Comparison of ENCODE assay signal across 8 cellular contexts in the genomic region with DNA sequence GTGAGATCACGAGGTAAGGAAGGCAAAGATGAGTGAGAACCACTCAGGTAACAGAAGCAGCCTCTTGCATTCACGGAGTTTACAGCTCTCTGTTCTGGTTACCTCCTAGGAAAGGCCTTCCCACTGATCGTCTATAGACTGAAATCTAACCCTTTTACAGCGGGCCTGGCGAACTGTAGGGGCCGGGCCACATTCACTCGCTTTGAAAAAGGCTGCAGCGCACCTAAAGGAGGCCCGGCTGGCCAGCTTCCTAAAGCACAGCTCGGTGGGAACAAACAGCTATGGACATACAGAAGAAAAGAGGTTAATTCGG. TPM values are rescaled to one million over a fixed set of nuclear protein-coding genes. Genes with fewer than 3 reads are reported as not detected.
DNase-seq lines count a peak whose midpoint lies in the region; ATAC-seq and TF ChIP-seq lines count a peak whose summit lies in the region.

No MANE protein-coding gene starts in this region.

- peak overlapping the region; percentile 95 for H3K4me3 Mint-ChIP-seq in activated CD4-positive, alpha-beta memory T cell treated with anti-CD3 and anti-CD28 coated beads for 36 hours

- CTCF ChIA-PET in A673 (lab: Charles Lee): no interaction called here
- CTCF ChIA-PET in activated CD4-positive, alpha-beta memory T cell treated with anti-CD3 and anti-CD28 coated beads for 36 hours (lab: Charles Lee): interaction anchor here (1.0 to 1.4 kb wide), 5 partner anchors 27 to 95 kb away, joined by 3 to 6 read pairs (median 3); no protein-coding TSS in a partner anchor

- H3K27me3 Mint-ChIP-seq in activated CD4-positive, alpha-beta memory T cell treated with anti-CD3 and anti-CD28 coated beads for 36 hours: no peaks in the 10 kb centered on the region

- H3K27ac ChIP-seq in A673 (ENCODE audit: low read depth, low read length, poor library complexity, severe bottlenecking) (peak overlapping the region; percentile 87), right cardiac atrium (ENCODE audit: low read length) (peak overlapping the region; percentile 91)

- no TSS peak for BruUV-seq in A673 (replicated peaks; lab: Mats Ljungman, UMichigan)

- H3K4me3 ChIP-seq in A673 (ENCODE audit: low read depth, low read length, poor library complexity, severe bottlenecking) (peak overlapping the region; percentile 80), right cardiac atrium (ENCODE audit: low read length) (peak overlapping the region; percentile 88), skeletal muscle cell (ENCODE audit: low read depth, low read length) (peak overlapping the region; percentile 89)

- no peak for TF ChIP-seq CTCF in A673 (conservative IDR thresholded peaks at IDR 0.05; ENCODE audit: low read depth, low read length)

- H3K9me3 Mint-ChIP-seq in activated CD4-positive, alpha-beta memory T cell treated with anti-CD3 and anti-CD28 coated beads for 36 hours: no peaks in the 10 kb centered on the region

- no peaks in the 10 kb centered on the region for H3K27me3 ChIP-seq in A673 (replicated peaks; ENCODE audit: insufficient read depth, low read depth, low read length, poor library complexity)
- no peaks in the 10 kb centered on the region for H3K27me3 ChIP-seq in right cardiac atrium (ENCODE audit: control insufficient read depth, insufficient read depth)

- H3K9me3 ChIP-seq in A673 (ENCODE audit: low read depth, low read length, poor library complexity, severe bottlenecking) (no peaks in the 10 kb centered on the region), right cardiac atrium (ENCODE audit: control insufficient read depth, low read length) (no peaks in the 10 kb centered on the region)

- POLR2A ChIA-PET in A673 (lab: Charles Lee; ENCODE audit: low non-redundant PET): no interaction called here
- POLR2A ChIA-PET in activated CD4-positive, alpha-beta memory T cell treated with anti-CD3 and anti-CD28 coated beads for 36 hours (lab: Charles Lee): interaction anchor here (1.2 to 1.7 kb wide), 4 partner anchors 8 to 203 kb away, joined by 4 to 12 read pairs (median 7); a partner anchor contains a TSS

- H3K4me1 ChIP-seq in A673 (ENCODE audit: insufficient read depth, low read length, poor library complexity, severe bottlenecking): peaks cover 21% of the 10 kb centered on the region
- peaks cover 7% of the 10 kb centered on the region for H3K4me1 ChIP-seq in right cardiac atrium (ENCODE audit: control insufficient read depth, insufficient read depth, low read length)

- intact Hi-C loops in A673 (cut with micrococcal nuclease; ENCODE audit: unreplicated experiment) (loop anchor here (2.0 kb wide), 1 partner anchor 45 kb away; a partner anchor contains a TSS), right cardiac atrium (cut with DNase I) (no loop called here)
- intact Hi-C loops in activated CD4-positive, alpha-beta memory T cell treated with anti-CD3 and anti-CD28 coated beads for 36 hours (cut with micrococcal nuclease): loop anchor here (1.0 to 5.0 kb wide), 3 partner anchors 27 to 477 kb away; a partner anchor contains a TSS

- H3K36me3 ChIP-seq in A673 (ENCODE audit: insufficient read depth, low read length, poor library complexity, severe bottlenecking): peaks cover 59% of the 10 kb centered on the region

- ATAC-seq in GM18907 (IDR thresholded peaks at IDR 0.05; ENCODE audit: unreplicated experiment) (peak; percentile 1), right cardiac atrium (peak in 1 of 2 donors; percentile 16), HG02981 (IDR thresholded peaks at IDR 0.05; ENCODE audit: unreplicated experiment) (no peak)

- DNase-seq in A673 (ENCODE audit: low spot score) (peak; percentile 4), right cardiac atrium (no peak), skeletal muscle cell (ENCODE audit: low read depth) (no peak), DMS79 (lab: John Stamatoyannopoulos, UW) (no peak), germinal center (ENCODE audit: low spot score) (no peak)
- DNase-seq in activated CD4-positive, alpha-beta memory T cell treated with anti-CD3 and anti-CD28 coated beads for 36 hours: no peak

- peak overlapping the region; percentile 88 for H3K27ac Mint-ChIP-seq in activated CD4-positive, alpha-beta memory T cell treated with anti-CD3 and anti-CD28 coated beads for 36 hours

- H3K4me1 Mint-ChIP-seq in activated CD4-positive, alpha-beta memory T cell treated with anti-CD3 and anti-CD28 coated beads for 36 hours (ENCODE audit: low read depth): peaks cover 59% of the 10 kb centered on the region

- H3K36me3 Mint-ChIP-seq in activated CD4-positive, alpha-beta memory T cell treated with anti-CD3 and anti-CD28 coated beads for 36 hours: peaks cover 49% of the 10 kb centered on the region

- WGBS in right cardiac atrium: 4% methylated on average over 11 of the region's 11 CpGs

RNA-seq across cellular contexts. Expression of a gene that starts 0.6 kb away (rescaled TPM):
- total RNA-seq in A673 (2021): 393 and 426 TPM in 2 replicates
- total RNA-seq in activated CD4-positive, alpha-beta memory T cell treated with anti-CD3 and anti-CD28 coated beads for 36 hours: 100 to 1,000 TPM; 436 to 438 TPM
- 100 to 1,000 TPM; 819 to 995 (median 889) TPM for total RNA-seq in right cardiac atrium
- polyA plus RNA-seq in right cardiac atrium: 3,797 TPM

RNA-seq across cellular contexts. Expression of a gene that starts 0.7 kb away (rescaled TPM):
- total RNA-seq in A673 (2021): 68.6 and 78.1 TPM in 2 replicates
- 10 to 100 TPM; 56.4 to 56.7 TPM for total RNA-seq in activated CD4-positive, alpha-beta memory T cell treated with anti-CD3 and anti-CD28 coated beads for 36 hours
- total RNA-seq in right cardiac atrium: 10 to 100 TPM in 3 of 4 donors, 1 to 10 TPM in 1; 9.4 to 15.7 (median 12.1) TPM
- 7.6 TPM for polyA plus RNA-seq in right cardiac atrium

RNA-seq across cellular contexts. Expression of a gene that starts 27.9 kb away (rescaled TPM):
- 13.6 and 13.7 TPM in 2 replicates for total RNA-seq in A673 (2021)
- 10 to 100 TPM; 12.9 to 13.2 TPM for total RNA-seq in activated CD4-positive, alpha-beta memory T cell treated with anti-CD3 and anti-CD28 coated beads for 36 hours
- 1 to 10 TPM; 1.6 to 2.9 (median 2.0) TPM for total RNA-seq in right cardiac atrium
- 1.5 TPM for polyA plus RNA-seq in right cardiac atrium

RNA-seq across cellular contexts. Expression of a gene that starts 44.8 kb away (rescaled TPM):
- 22.5 and 25.3 TPM in 2 replicates for total RNA-seq in A673 (2021)
- total RNA-seq in activated CD4-positive, alpha-beta memory T cell treated with anti-CD3 and anti-CD28 coated beads for 36 hours: 10 to 100 TPM; 12.4 to 13.4 TPM
- total RNA-seq in right cardiac atrium: 1 to 10 TPM; 6.6 to 8.6 (median 7.0) TPM
- polyA plus RNA-seq in right cardiac atrium: 5.5 TPM

RNA-seq across cellular contexts. Expression of a gene that starts 56.5 kb away (rescaled TPM):
- 5.9 TPM in 2 replicates for total RNA-seq in A673 (2021)
- 10 to 100 TPM; 21.6 to 22.5 TPM for total RNA-seq in activated CD4-positive, alpha-beta memory T cell treated with anti-CD3 and anti-CD28 coated beads for 36 hours
- total RNA-seq in right cardiac atrium: 10 to 100 TPM; 24.6 to 31.9 (median 30.3) TPM
- 22.1 TPM for polyA plus RNA-seq in right cardiac atrium

Comparison
In these comparisons a context has a peak if more than half of its experiments do, and no peak if none do; other contexts are left out.
1. intact Hi-C loops: an anchor here in A673 (2.0 kb wide) and activated CD4-positive, alpha-beta memory T cell treated with anti-CD3 and anti-CD28 coated beads for 36 hours (1.0 to 5.0 kb wide); none called in right cardiac atrium.